ENCODE assay signal across 10 cellular contexts in genomic region chr5:112978836-112979235, GRCh38. TPM values are rescaled to one million over a fixed set of nuclear protein-coding genes. Genes with fewer than 3 reads are reported as not detected.
DNase-seq lines count a peak whose midpoint lies in the region; ATAC-seq and TF ChIP-seq lines count a peak whose summit lies in the region.
"Had no signal": no experiment of that assay in that cellular context is flagged by ENCODE, and none has a peak within 500 bp of the region (broad histone marks: within the 10 kb centered on the region; RNA-seq: fewer than 3 reads in every experiment).

No MANE protein-coding gene starts in this region.

- peak overlapping the region; percentile 85 for H3K4me2 ChIP-seq in OCI-LY1 (ENCODE audit: low read length)
- H3K4me2 ChIP-seq in smooth muscle cell, result peak overlapping the region; percentile 82

- H3K27ac ChIP-seq in OCI-LY1 (ENCODE audit: low read depth, low read length, poor library complexity, severe bottlenecking) (no peak overlapping the region), endodermal cell (ENCODE audit: low read depth, low read length) (no peak overlapping the region), smooth muscle cell (ENCODE audit: low read depth) (no peak overlapping the region)

- H4K20me1 ChIP-seq in OCI-LY1 (ENCODE audit: insufficient read depth, low read length), result no peaks in the 10 kb centered on the region
- peaks cover 61% of the 10 kb centered on the region for H4K20me1 ChIP-seq in smooth muscle cell (ENCODE audit: low read depth)

- H3K9me3 ChIP-seq in OCI-LY1 (ENCODE audit: low read length) (no peaks in the 10 kb centered on the region), endodermal cell (ENCODE audit: control insufficient read depth, low read length) (no peaks in the 10 kb centered on the region), smooth muscle cell (replicated peaks; ENCODE audit: low read depth) (no peaks in the 10 kb centered on the region)

- H3K9me3 Mint-ChIP-seq in activated CD8-positive, alpha-beta memory T cell treated with anti-CD3 and anti-CD28 coated beads, Interleukin-2, amount 10 ng/mL, durations not matched to agents 7 days and 5 days (ENCODE audit: low read depth), result no peaks in the 10 kb centered on the region
- H3K9me3 Mint-ChIP-seq in endodermal cell, result no peaks in the 10 kb centered on the region

- H3K36me3 ChIP-seq in OCI-LY1 (ENCODE audit: insufficient read depth, low read length), result peaks cover 38% of the 10 kb centered on the region
- peaks cover 28% of the 10 kb centered on the region for H3K36me3 ChIP-seq in endodermal cell (ENCODE audit: control insufficient read depth, insufficient read depth, low read length)
- no peaks in the 10 kb centered on the region for H3K36me3 ChIP-seq in smooth muscle cell (ENCODE audit: low read depth)

- no peak for ATAC-seq in activated CD8-positive, alpha-beta memory T cell treated with anti-CD3 and anti-CD28 coated beads, Interleukin-2, amount 10 ng/mL, durations not matched to agents 7 days and 5 days
- no peak for ATAC-seq in HG03196 (IDR thresholded peaks at IDR 0.05; ENCODE audit: unreplicated experiment)
- ATAC-seq in HG02623 (IDR thresholded peaks at IDR 0.05; ENCODE audit: unreplicated experiment), result no peak
- ATAC-seq: left colon had no signal

- 17 to 33% methylated on average over 1 of the region's 2 CpGs for WGBS in endodermal cell (ENCODE audit: insufficient coverage in 1 of 2, insufficient read length in 1 of 2), 2 experiments
- WGBS in smooth muscle cell (ENCODE audit: low lambda C conversion rate), result 24% methylated on average over 2 of the region's 2 CpGs

- H3K27me3 Mint-ChIP-seq in activated CD8-positive, alpha-beta memory T cell treated with anti-CD3 and anti-CD28 coated beads, Interleukin-2, amount 10 ng/mL, durations not matched to agents 7 days and 5 days, result no peaks in the 10 kb centered on the region
- no peaks in the 10 kb centered on the region for H3K27me3 Mint-ChIP-seq in endodermal cell (ENCODE audit: insufficient read depth)

- peaks cover 69% of the 10 kb centered on the region for H3K79me2 ChIP-seq in OCI-LY1 (ENCODE audit: insufficient read depth, low read length)
- H3K79me2 ChIP-seq in smooth muscle cell (ENCODE audit: low read depth), result peaks cover 69% of the 10 kb centered on the region

- H3K4me3 ChIP-seq in OCI-LY1 (ENCODE audit: low read depth, low read length, poor library complexity, severe bottlenecking), result peak overlapping the region; percentile 94
- peak overlapping the region; percentile 98 for H3K4me3 ChIP-seq in endodermal cell (ENCODE audit: low read length)
- peak overlapping the region; percentile 89 for H3K4me3 ChIP-seq in smooth muscle cell

- no peaks in the 10 kb centered on the region for H3K27me3 ChIP-seq in OCI-LY1 (ENCODE audit: insufficient read depth, low read length)
- no peaks in the 10 kb centered on the region for H3K27me3 ChIP-seq in endodermal cell (ENCODE audit: control insufficient read depth, insufficient read depth, low read length, poor library complexity, severe bottlenecking)
- H3K27me3 ChIP-seq in smooth muscle cell (ENCODE audit: low read depth), result no peaks in the 10 kb centered on the region

- peaks cover 40% of the 10 kb centered on the region for H3K4me1 ChIP-seq in OCI-LY1 (ENCODE audit: insufficient read depth, low read length, severe bottlenecking)
- no peaks in the 10 kb centered on the region for H3K4me1 ChIP-seq in endodermal cell (ENCODE audit: control insufficient read depth, insufficient read depth, low read length)
- H3K4me1 ChIP-seq in smooth muscle cell (ENCODE audit: low read depth), result peaks cover 28% of the 10 kb centered on the region

- peak overlapping the region; percentile 33 for H3K27ac Mint-ChIP-seq in activated CD8-positive, alpha-beta memory T cell treated with anti-CD3 and anti-CD28 coated beads, Interleukin-2, amount 10 ng/mL, durations not matched to agents 7 days and 5 days
- H3K27ac Mint-ChIP-seq in endodermal cell, result no peak overlapping the region

- H3K4me1 Mint-ChIP-seq in activated CD8-positive, alpha-beta memory T cell treated with anti-CD3 and anti-CD28 coated beads, Interleukin-2, amount 10 ng/mL, durations not matched to agents 7 days and 5 days, result peaks cover 56% of the 10 kb centered on the region
- peaks cover 26% of the 10 kb centered on the region for H3K4me1 Mint-ChIP-seq in endodermal cell

- H3K9ac ChIP-seq in OCI-LY1 (ENCODE audit: low read length) (peak overlapping the region; percentile 57; the same call in 1 of the 2 replicates), endodermal cell (ENCODE audit: extremely low read depth, low read length, poor library complexity, severe bottlenecking) (peak overlapping the region; percentile 79), smooth muscle cell (ENCODE audit: low read depth) (no peak overlapping the region)

- H3K36me3 Mint-ChIP-seq in activated CD8-positive, alpha-beta memory T cell treated with anti-CD3 and anti-CD28 coated beads, Interleukin-2, amount 10 ng/mL, durations not matched to agents 7 days and 5 days, result peaks cover 35% of the 10 kb centered on the region
- H3K36me3 Mint-ChIP-seq in endodermal cell (ENCODE audit: low read depth), result peaks cover 15% of the 10 kb centered on the region

- TF ChIP-seq CTCF in OCI-LY1 (IDR thresholded peaks at IDR 0.05; ENCODE audit: low read length) (no peak), endodermal cell (conservative IDR thresholded peaks at IDR 0.05) (no peak), smooth muscle cell (IDR thresholded peaks at IDR 0.05; ENCODE audit: borderline replicate concordance, insufficient read depth, poor library complexity, severe bottlenecking) (no peak)

- H3K4me3 Mint-ChIP-seq in activated CD8-positive, alpha-beta memory T cell treated with anti-CD3 and anti-CD28 coated beads, Interleukin-2, amount 10 ng/mL, durations not matched to agents 7 days and 5 days, result peak overlapping the region; percentile 96
- peak overlapping the region; percentile 94 for H3K4me3 Mint-ChIP-seq in endodermal cell

- CTCF ChIA-PET in activated CD8-positive, alpha-beta memory T cell treated with anti-CD3 and anti-CD28 coated beads, Interleukin-2, amount 10 ng/mL, durations not matched to agents 7 days and 5 days (lab: Charles Lee), result interaction anchor here (0.8 to 2.3 kb wide), 6 partner anchors 11 to 351 kb away, joined by 3 to 11 read pairs (median 5); partner anchors contain the start of gene REEP5

- DNase-seq in activated CD8-positive, alpha-beta memory T cell treated with anti-CD3 and anti-CD28 coated beads, Interleukin-2, amount 10 ng/mL, durations not matched to agents 7 days and 5 days, result no peak
- no peak for DNase-seq in activated CD8-positive, alpha-beta memory T cell treated with anti-CD3 and anti-CD28 coated beads for 24 hours
- DNase-seq in endodermal cell (no peak), smooth muscle cell (lab: John Stamatoyannopoulos, UW; ENCODE audit: unreplicated experiment) (no peak), NCI-H1694 (lab: John Stamatoyannopoulos, UW) (no peak)
- DNase-seq: left colon; stimulated activated CD4-positive, alpha-beta T cell treated with anti-CD3 and anti-CD28 coated beads, Interleukin-4, amount 100 ng/mL, for 24 hours had no signal

- no peak overlapping the region for H2AFZ ChIP-seq in OCI-LY1 (ENCODE audit: low read length)
- no peak overlapping the region for H2AFZ ChIP-seq in smooth muscle cell (ENCODE audit: low read depth)

- H3F3A ChIP-seq in OCI-LY1 (ENCODE audit: insufficient read depth, low read length) (no peaks in the 10 kb centered on the region), smooth muscle cell (ENCODE audit: low read depth) (no peaks in the 10 kb centered on the region)

- H3K9me2 ChIP-seq in OCI-LY1 (ENCODE audit: low read depth, low read length), result no peaks in the 10 kb centered on the region

RNA-seq across cellular contexts. Expression of gene DCP2, which starts 2.2 kb away (rescaled TPM):
- 100 to 1,000 TPM in 1 of 2 experiments, 10 to 100 TPM in 1; 90.4 to 108 TPM for total RNA-seq in activated CD8-positive, alpha-beta memory T cell treated with anti-CD3 and anti-CD28 coated beads, Interleukin-2, amount 10 ng/mL, durations not matched to agents 7 days and 5 days
- total RNA-seq in endodermal cell (100 to 1,000 TPM; 152 to 154 TPM), smooth muscle cell (32.1 and 35.3 TPM in 2 replicates)
- 29.1 TPM for polyA plus RNA-seq in endodermal cell (2013, experiment 1 of 2)
- polyA plus RNA-seq in endodermal cell (2013, experiment 2 of 2), result 41.9 TPM
- 11.6 and 13.3 TPM in 2 replicates for polyA plus RNA-seq in smooth muscle cell

RNA-seq across cellular contexts. Expression of gene REEP5, which starts 56.8 kb away (rescaled TPM):
- total RNA-seq in activated CD8-positive, alpha-beta memory T cell treated with anti-CD3 and anti-CD28 coated beads, Interleukin-2, amount 10 ng/mL, durations not matched to agents 7 days and 5 days, result 10 to 100 TPM; 91.0 to 97.0 TPM
- 10 to 100 TPM; 42.1 to 42.3 TPM for total RNA-seq in endodermal cell
- 36.2 TPM for polyA plus RNA-seq in endodermal cell (2013, experiment 1 of 2)
- polyA plus RNA-seq in endodermal cell (2013, experiment 2 of 2), result 31.8 TPM
- total RNA-seq in smooth muscle cell, result 46.8 and 59.0 TPM in 2 replicates
- 178 and 215 TPM in 2 replicates for polyA plus RNA-seq in smooth muscle cell
